ENCODE assay signal across 8 cellular contexts in genomic region chr3:51686056-51686455, GRCh38. TPM values are rescaled to one million over a fixed set of nuclear protein-coding genes. Genes with fewer than 3 reads are reported as not detected.
DNase-seq lines count a peak whose midpoint lies in the region; TF ChIP-seq lines count a peak whose summit lies in the region.

No MANE protein-coding gene starts in this region.

- no peaks in the 10 kb centered on the region for H3K9me3 ChIP-seq in Peyer's patch
- H3K9me3 ChIP-seq in effector memory CD4-positive, alpha-beta T cell (ENCODE audit: control insufficient read depth, low read length) = no peaks in the 10 kb centered on the region
- H3K9me3 ChIP-seq in neutrophil = no peaks in the 10 kb centered on the region

- H3K27ac ChIP-seq in Peyer's patch = peak overlapping the region; percentile 40 to 61 (median 50)
- H3K27ac ChIP-seq in effector memory CD4-positive, alpha-beta T cell (ENCODE audit: insufficient read depth, low read length, poor library complexity, severe bottlenecking) = peak overlapping the region; percentile 80
- peak overlapping the region; percentile 69 for H3K27ac ChIP-seq in neutrophil

- H3K36me3 ChIP-seq in Peyer's patch = peaks cover 0 to 57% (median 0%) of the 10 kb centered on the region in 3 donors
- H3K36me3 ChIP-seq in effector memory CD4-positive, alpha-beta T cell (ENCODE audit: control insufficient read depth, insufficient read depth, low read length) = peaks cover 12% of the 10 kb centered on the region
- peaks cover 26% of the 10 kb centered on the region for H3K36me3 ChIP-seq in neutrophil

- H3K27me3 ChIP-seq in Peyer's patch = no peaks in the 10 kb centered on the region
- H3K27me3 ChIP-seq in effector memory CD4-positive, alpha-beta T cell (replicated peaks; ENCODE audit: control insufficient read depth, insufficient read depth, low read length, poor library complexity, severe bottlenecking) = no peaks in the 10 kb centered on the region
- no peaks in the 10 kb centered on the region for H3K27me3 ChIP-seq in neutrophil

- peak overlapping the region; percentile 70 to 91 (median 79) for H3K27ac Mint-ChIP-seq in CD14-positive monocyte

- TF ChIP-seq CTCF in CD14-positive monocyte (IDR thresholded peaks at IDR 0.05) = no peak
- TF ChIP-seq CTCF in Peyer's patch (IDR thresholded peaks at IDR 0.05) = no peak
- TF ChIP-seq CTCF in neutrophil (IDR thresholded peaks at IDR 0.05) = no peak
- TF ChIP-seq CTCF in foreskin fibroblast (IDR thresholded peaks at IDR 0.05; ENCODE audit: low read depth, low read length) = no peak

- H3K4me3 ChIP-seq in Peyer's patch (no peak overlapping the region), neutrophil (ENCODE audit: low read depth in 1 of 2, low read length in 1 of 2) (no peak overlapping the region), foreskin fibroblast (ENCODE audit: low read depth in 1 of 2, low read length in 2 of 2) (no peak overlapping the region)
- H3K4me3 ChIP-seq in effector memory CD4-positive, alpha-beta T cell (ENCODE audit: insufficient read depth, low read depth, low read length, poor library complexity, severe bottlenecking) = peak overlapping the region; percentile 26

- peak overlapping the region in 1 of 2 donors; percentile 44 for H3K4me3 Mint-ChIP-seq in CD14-positive monocyte

- DNase-seq in CD14-positive monocyte (ENCODE audit: low spot score) = no peak
- DNase-seq in Peyer's patch = no peak
- no peak for DNase-seq in effector memory CD4-positive, alpha-beta T cell
- no peak for DNase-seq in foreskin fibroblast
- no peak for DNase-seq in NCI-H82 treated with DMSO at 0.1 percent for 48 hours (lab: John Stamatoyannopoulos, UW; ENCODE audit: unreplicated experiment)
- DNase-seq in NCI-H187 treated with DMSO at 0.1 percent for 48 hours (lab: John Stamatoyannopoulos, UW) = no peak
- DNase-seq in NK-92 treated with Interleukin-12 subunit alpha and Interleukin-12 subunit beta, amount 100 ng/mL, for 24 hours (lab: John Stamatoyannopoulos, UW) = no peak

- H3K4me1 ChIP-seq in Peyer's patch (peaks cover 0 to 27% (median 24%) of the 10 kb centered on the region in 4 donors), neutrophil (ENCODE audit: control insufficient read depth in 1 of 2, insufficient read depth in 1 of 2, low read depth in 1 of 2, low read length in 1 of 2) (peaks cover 26 to 33% of the 10 kb centered on the region in 2 experiments)
- H3K4me1 ChIP-seq in effector memory CD4-positive, alpha-beta T cell (ENCODE audit: control insufficient read depth, insufficient read depth, low read length, poor library complexity, severe bottlenecking) = peaks cover 86% of the 10 kb centered on the region

- H3K4me1 Mint-ChIP-seq in CD14-positive monocyte = peaks cover 58% of the 10 kb centered on the region

- intact Hi-C loops in CD14-positive monocyte (cut with micrococcal nuclease) = no loop called here

- H3K9me3 Mint-ChIP-seq in CD14-positive monocyte = no peaks in the 10 kb centered on the region

- H3K27me3 Mint-ChIP-seq in CD14-positive monocyte (ENCODE audit: low read depth in 3 of 3) = peaks cover 0 to 5% (median 3%) of the 10 kb centered on the region in 3 donors

- no peak for TF ChIP-seq POLR2A in Peyer's patch (IDR thresholded peaks at IDR 0.05)

- H3K36me3 Mint-ChIP-seq in CD14-positive monocyte = peaks cover 67 to 83% of the 10 kb centered on the region in 2 donors

RNA-seq across cellular contexts. Expression of gene TEX264, which starts 15.0 kb away (rescaled TPM):
- polyA plus RNA-seq in CD14-positive monocyte = 100 to 1,000 TPM in 1 of 2 donors, 10 to 100 TPM in 1; 80.8 to 108 TPM
- 100 to 1,000 TPM in 1 of 4 donors, 10 to 100 TPM in 3; 22.3 to 118 (median 83.2) TPM for total RNA-seq in Peyer's patch

RNA-seq across cellular contexts. Expression of gene GRM2, which starts 20.8 kb away (rescaled TPM):
- not detected for polyA plus RNA-seq in CD14-positive monocyte
- 1 to 10 TPM in 1 of 4 donors, under 1 TPM in 2, not detected in 1; 0.54 to 2.5 (median 0.57) TPM for total RNA-seq in Peyer's patch
